23 cellular contexts compared by ENCODE assay signal in genomic region chr17:78670850-78671291, GRCh38.
DNase-seq lines count a peak whose midpoint lies in the region; ATAC-seq and TF ChIP-seq lines count a peak whose summit lies in the region.
"Had no signal": no experiment of that assay in that cellular context is flagged by ENCODE, and none has a peak within 500 bp of the region (broad histone marks: within the 10 kb centered on the region; RNA-seq: fewer than 3 reads in every experiment).

No MANE protein-coding gene starts in this region.

- H3K4me3 Mint-ChIP-seq in activated naive CD4-positive, alpha-beta T cell treated with anti-CD3 and anti-CD28 coated beads for 36 hours: no peak overlapping the region
- H3K4me3 Mint-ChIP-seq: activated T-helper 1 cell treated with anti-CD3 and anti-CD28 coated beads, Interleukin-12 subunit alpha, Interleukin-12 subunit beta, Interleukin-2, Interleukin-4 antibody, amounts not matched to agents 30 ng/mL and 10 ng/mL and 1 ng/mL, durations not matched to agents 14 hours and 24 hours and 36 hours had no signal

- H3K36me3 Mint-ChIP-seq in activated naive CD4-positive, alpha-beta T cell treated with anti-CD3 and anti-CD28 coated beads for 36 hours (ENCODE audit: low read depth): peaks cover 15% of the 10 kb centered on the region

- no peaks in the 10 kb centered on the region for H3K9me3 Mint-ChIP-seq in activated naive CD4-positive, alpha-beta T cell treated with anti-CD3 and anti-CD28 coated beads for 36 hours
- H3K9me3 Mint-ChIP-seq: activated T-helper 1 cell treated with anti-CD3 and anti-CD28 coated beads, Interleukin-12 subunit alpha, Interleukin-12 subunit beta, Interleukin-2, Interleukin-4 antibody, amounts not matched to agents 30 ng/mL and 10 ng/mL and 1 ng/mL, durations not matched to agents 14 hours and 24 hours and 36 hours had no signal

- no peak for ATAC-seq in sciatic nerve
- ATAC-seq in GM21576 (IDR thresholded peaks at IDR 0.05; ENCODE audit: unreplicated experiment): no peak
- ATAC-seq: Panc1 had no signal

- CTCF ChIA-PET in activated naive CD4-positive, alpha-beta T cell treated with anti-CD3 and anti-CD28 coated beads for 36 hours (lab: Charles Lee): no interaction called here

- H3K27ac Mint-ChIP-seq in activated naive CD4-positive, alpha-beta T cell treated with anti-CD3 and anti-CD28 coated beads for 36 hours: peak overlapping the region; percentile 56
- H3K27ac Mint-ChIP-seq: activated T-helper 1 cell treated with anti-CD3 and anti-CD28 coated beads, Interleukin-12 subunit alpha, Interleukin-12 subunit beta, Interleukin-2, Interleukin-4 antibody, amounts not matched to agents 30 ng/mL and 10 ng/mL and 1 ng/mL, durations not matched to agents 14 hours and 24 hours and 36 hours had no signal

- intact Hi-C loops in activated naive CD4-positive, alpha-beta T cell treated with anti-CD3 and anti-CD28 coated beads for 36 hours (cut with micrococcal nuclease): no loop called here
- intact Hi-C loops in sciatic nerve (cut with DNase I): no loop called here

- H3K4me1 Mint-ChIP-seq in activated naive CD4-positive, alpha-beta T cell treated with anti-CD3 and anti-CD28 coated beads for 36 hours (ENCODE audit: low read depth): peaks cover 14% of the 10 kb centered on the region

- no peak overlapping the region for H3K4me3 ChIP-seq in coronary artery
- H3K4me3 ChIP-seq: SJSA1, tibial artery had no signal

- no peaks in the 10 kb centered on the region for H3K27me3 Mint-ChIP-seq in activated naive CD4-positive, alpha-beta T cell treated with anti-CD3 and anti-CD28 coated beads for 36 hours (ENCODE audit: low read depth)

- peak; percentile 20 for TF ChIP-seq POLR2A in GM19099 (IDR thresholded peaks at IDR 0.05; ENCODE audit: extremely low read depth, insufficient read length, low read depth)

- no peak for DNase-seq in activated naive CD4-positive, alpha-beta T cell treated with anti-CD3 and anti-CD28 coated beads for 36 hours
- DNase-seq in activated naive CD4-positive, alpha-beta T cell treated with Interleukin-2 at 50 U/mL for 16 hours: no peak
- peak; percentile 65 for DNase-seq in coronary artery (ENCODE audit: low spot score)
- peak; percentile 52 for DNase-seq in sciatic nerve (ENCODE audit: low spot score)
- no peak for DNase-seq in NCI-H2107 (lab: John Stamatoyannopoulos, UW)
- no peak for DNase-seq in cerebellum (ENCODE audit: low spot score)
- DNase-seq: activated CD4-positive, CD25-positive, alpha-beta regulatory T cell; DMS153; effector CD4-positive, alpha-beta T cell; H7; kidney; NCI-H1105; NCI-H2081; NCI-H446 treated with DMSO at 0.1 percent for 48 hours; T-helper 9 cell; tibial artery had no signal

- TF ChIP-seq CTCF in coronary artery (IDR thresholded peaks at IDR 0.05): no peak

- no peak overlapping the region for H3K27ac ChIP-seq in coronary artery
- H3K27ac ChIP-seq: C4-2B, parathyroid adenoma, SJSA1, tibial artery had no signal

Comparison
In these comparisons a context has a peak if more than half of its experiments do, and no peak if none do; other contexts are left out.
1. DNase-seq: peak in coronary artery (single experiment) and sciatic nerve (single experiment); none in activated naive CD4-positive, alpha-beta T cell treated with anti-CD3 and anti-CD28 coated beads for 36 hours (single experiment), activated naive CD4-positive, alpha-beta T cell treated with Interleukin-2 at 50 U/mL for 16 hours (single experiment), NCI-H2107 (single experiment) and cerebellum (single experiment).